ENCODE assay signal across 8 cellular contexts in the genomic region with DNA sequence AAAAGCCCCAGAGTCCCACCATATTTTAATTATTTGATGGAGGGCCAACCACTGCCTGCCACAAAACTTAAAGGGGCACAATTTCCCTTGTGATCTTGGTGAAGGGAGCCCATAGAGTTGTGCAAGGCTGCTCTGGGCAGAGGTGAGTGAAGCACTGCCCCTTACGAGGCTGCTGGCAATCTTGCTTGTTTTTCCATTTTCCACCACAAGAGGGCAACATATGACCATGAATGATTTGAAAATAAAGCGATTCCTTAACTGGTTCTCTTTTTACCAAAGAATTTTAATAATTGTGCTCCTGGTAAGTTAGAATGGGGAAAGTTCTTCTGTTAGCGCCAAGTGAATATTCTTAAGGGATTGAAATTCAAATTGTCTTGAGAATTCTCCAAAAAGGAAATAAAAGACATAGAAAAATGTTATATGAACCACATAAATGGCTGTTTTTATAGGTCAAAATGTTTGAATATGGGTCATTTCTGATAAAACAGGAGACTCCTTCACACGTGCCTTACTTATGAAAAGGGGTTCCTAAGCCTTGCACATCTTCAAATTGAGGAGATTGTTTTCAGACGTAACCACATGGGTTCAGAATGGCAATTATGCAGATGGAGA. TPM values are rescaled to one million over a fixed set of nuclear protein-coding genes. Genes with fewer than 3 reads are reported as not detected.
DNase-seq lines count a peak whose midpoint lies in the region; ATAC-seq, FAIRE-seq and TF ChIP-seq lines count a peak whose summit lies in the region.

No MANE protein-coding gene starts in this region.

- no peak overlapping the region for H3K4me2 ChIP-seq in HepG2 (ENCODE audit: low read depth, low read length)

- H3K27ac ChIP-seq in HepG2 (ENCODE audit: extremely low read length, insufficient read depth, low read length) = no peak overlapping the region

- H3K9me3 ChIP-seq in HepG2 (ENCODE audit: low read length) = no peaks in the 10 kb centered on the region

- H3K4me3 Mint-ChIP-seq in activated CD4-positive, alpha-beta T cell treated with anti-CD3 and anti-CD28 coated beads for 36 hours = no peak overlapping the region

- TF ChIP-seq EP300 in HepG2 (IDR thresholded peaks at IDR 0.05; ENCODE audit: low read depth in 2 of 2, low read length in 2 of 2) (no peak), HepG2 (CRISPR knock-in tag; IDR thresholded peaks at IDR 0.05; ENCODE audit: borderline replicate concordance) (no peak)

- BruUV-seq in HepG2 (replicated peaks; lab: Mats Ljungman, UMichigan) = no TSS peak

- no peaks in the 10 kb centered on the region for H3K27me3 ChIP-seq in HepG2 (ENCODE audit: control insufficient read depth in 1 of 2, insufficient read depth in 2 of 2, low read length in 2 of 2)

- peak; percentile 51; the same call in 1 of the 2 replicates for TF ChIP-seq RAD21 in HepG2 (CRISPR knock-in tag; IDR thresholded peaks at IDR 0.05)

- in situ Hi-C loops in HepG2 (cut with HindIII; ENCODE audit: extremely low pct_ligation_motif_present, low pct_unique_long_range_greater_than_20kb) = loop anchor here (5.0 to 25.0 kb wide), 3 partner anchors 296 to 626 kb away; no protein-coding TSS in a partner anchor

- no peaks in the 10 kb centered on the region for H3K4me1 Mint-ChIP-seq in activated CD4-positive, alpha-beta T cell treated with anti-CD3 and anti-CD28 coated beads for 36 hours

- H3K9ac ChIP-seq in HepG2 (ENCODE audit: insufficient read depth, low read depth, low read length) = no peak overlapping the region

- H3K4me1 ChIP-seq in HepG2 (ENCODE audit: insufficient read depth, low read length) = peaks cover 61% of the 10 kb centered on the region

- intact Hi-C loops in activated CD4-positive, alpha-beta T cell treated with anti-CD3 and anti-CD28 coated beads for 36 hours (cut with DNase I, micrococcal nuclease) = loop anchor here (1.0 to 10.0 kb wide), 7 partner anchors 75 to 630 kb away; a partner anchor contains a TSS
- intact Hi-C loops in HepG2 (cut with micrococcal nuclease; ENCODE audit: unreplicated experiment) = loop anchor here (1.0 to 10.0 kb wide), 7 partner anchors 59 to 630 kb away; no protein-coding TSS in a partner anchor

- ATAC-seq in HG02885 (IDR thresholded peaks at IDR 0.05; ENCODE audit: poor library complexity, unreplicated experiment) = peak; percentile 65
- ATAC-seq in activated CD4-positive, alpha-beta T cell treated with anti-CD3 and anti-CD28 coated beads for 36 hours = peak; percentile 65
- peak; percentile 86 for ATAC-seq in HepG2

- H3K27me3 Mint-ChIP-seq in activated CD4-positive, alpha-beta T cell treated with anti-CD3 and anti-CD28 coated beads for 36 hours = no peaks in the 10 kb centered on the region

- no peaks in the 10 kb centered on the region for H3K9me3 Mint-ChIP-seq in activated CD4-positive, alpha-beta T cell treated with anti-CD3 and anti-CD28 coated beads for 36 hours (ENCODE audit: low read depth)

- H2AFZ ChIP-seq in HepG2 (ENCODE audit: low read length) = no peak overlapping the region

- H3K27ac Mint-ChIP-seq in activated CD4-positive, alpha-beta T cell treated with anti-CD3 and anti-CD28 coated beads for 36 hours = no peak overlapping the region

- CTCF ChIA-PET in activated CD4-positive, alpha-beta T cell treated with anti-CD3 and anti-CD28 coated beads for 36 hours (lab: Charles Lee) = interaction anchor here (0.6 to 1.7 kb wide), 5 partner anchors 19 to 741 kb away, joined by 3 to 6 read pairs (median 4); no protein-coding TSS in a partner anchor
- CTCF ChIA-PET in HepG2 (lab: Yijun Ruan, JAX; ENCODE audit: low intra/inter-chr PET ratio, low total read pairs) = interaction anchor here (0.7 to 1.8 kb wide), 4 partner anchors 41 to 630 kb away, joined by 3 to 21 read pairs (median 8); no protein-coding TSS in a partner anchor

- POLR2A ChIA-PET in activated CD4-positive, alpha-beta T cell treated with anti-CD3 and anti-CD28 coated beads for 36 hours (lab: Charles Lee) = no interaction called here
- POLR2A ChIA-PET in HepG2 (lab: Yijun Ruan, JAX) = no interaction called here

- peak; percentile 68 for TF ChIP-seq CTCF in choroid plexus epithelial cell (conservative IDR thresholded peaks at IDR 0.05; ENCODE audit: low read depth, low read length)
- TF ChIP-seq CTCF in HepG2 (CRISPR knock-in tag; IDR thresholded peaks at IDR 0.05) = peak; percentile 77

- no peaks in the 10 kb centered on the region for H3K36me3 Mint-ChIP-seq in activated CD4-positive, alpha-beta T cell treated with anti-CD3 and anti-CD28 coated beads for 36 hours (ENCODE audit: low read depth)

- WGBS in HepG2 (ENCODE audit: low lambda C conversion rate) = 26% methylated on average over 5 of the region's 5 CpGs

- peaks cover 6 to 10% of the 10 kb centered on the region in 2 experiments; a peak in 3 of 5 replicates for H3K36me3 ChIP-seq in HepG2 (replicated peaks in 1 of 2; ENCODE audit: control insufficient read depth in 1 of 2, insufficient read depth in 2 of 2, low read length in 2 of 2)

- H3K4me3 ChIP-seq in choroid plexus epithelial cell (ENCODE audit: low read depth, low read length) (no peak overlapping the region), HepG2 (replicated peaks in 1 of 3; ENCODE audit: insufficient read depth in 1 of 3, low read depth in 2 of 3, low read length in 3 of 3) (no peak overlapping the region)

- FAIRE-seq in HepG2 (lab: Jason Lieb, UNC) = peak; percentile 87

- TF ChIP-seq POLR2A in HepG2 (IDR thresholded peaks at IDR 0.05; ENCODE audit: insufficient read depth in 1 of 2, low read depth in 2 of 2, low read length in 2 of 2) = no peak

- H4K20me1 ChIP-seq in HepG2 (ENCODE audit: insufficient read depth, low read length) = 0 out of 2 replicates have a peak, but pooled peaks cover 2% of the 10 kb centered on the region

- peaks cover 47% of the 10 kb centered on the region for H3K79me2 ChIP-seq in HepG2 (ENCODE audit: insufficient read depth, low read length)

- DNase-seq in DMS79 treated with DMSO at 0.1 percent for 48 hours (lab: John Stamatoyannopoulos, UW) (peak; percentile 49), DMS79 (lab: John Stamatoyannopoulos, UW) (no peak), NCI-H446 (lab: John Stamatoyannopoulos, UW) (peak; percentile 86 to 92), choroid plexus epithelial cell (ENCODE audit: low read depth) (peak; percentile 86), HepG2 (ENCODE audit: low spot score) (peak; percentile 67)
- peak; percentile 63 for DNase-seq in activated CD4-positive, alpha-beta T cell treated with anti-CD3 and anti-CD28 coated beads for 36 hours
- peak in 2 of 3 donors; percentile 42 to 43 for DNase-seq in stimulated activated CD4-positive, alpha-beta T cell treated with anti-CD3 and anti-CD28 coated beads, TNF-alpha, amount 100 ng/mL, for 48 hours (ENCODE audit: low read depth in 3 of 3)

TF ChIP-seq in HepG2, 621 proteins besides CTCF, POLR2A, EP300 and RAD21 (continues in another document):
- TF ChIP-seq FOXP1 (IDR thresholded peaks at IDR 0.05) = no peak
- TF ChIP-seq FOXP1 (CRISPR knock-in tag; IDR thresholded peaks at IDR 0.05) = no peak
- TF ChIP-seq, protein P1, sequence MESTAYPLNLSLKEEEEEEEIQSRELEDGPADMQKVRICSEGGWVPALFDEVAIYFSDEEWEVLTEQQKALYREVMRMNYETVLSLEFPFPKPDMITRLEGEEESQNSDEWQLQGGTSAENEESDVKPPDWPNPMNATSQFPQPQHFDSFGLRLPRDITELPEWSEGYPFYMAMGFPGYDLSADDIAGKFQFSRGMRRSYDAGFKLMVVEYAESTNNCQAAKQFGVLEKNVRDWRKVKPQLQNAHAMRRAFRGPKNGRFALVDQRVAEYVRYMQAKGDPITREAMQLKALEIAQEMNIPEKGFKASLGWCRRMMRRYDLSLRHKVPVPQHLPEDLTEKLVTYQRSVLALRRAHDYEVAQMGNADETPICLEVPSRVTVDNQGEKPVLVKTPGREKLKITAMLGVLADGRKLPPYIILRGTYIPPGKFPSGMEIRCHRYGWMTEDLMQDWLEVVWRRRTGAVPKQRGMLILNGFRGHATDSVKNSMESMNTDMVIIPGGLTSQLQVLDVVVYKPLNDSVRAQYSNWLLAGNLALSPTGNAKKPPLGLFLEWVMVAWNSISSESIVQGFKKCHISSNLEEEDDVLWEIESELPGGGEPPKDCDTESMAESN (CRISPR knock-in tag; conservative IDR thresholded peaks at IDR 0.05) = no peak
- peak; percentile 82 for TF ChIP-seq STAG1 (CRISPR knock-in tag; IDR thresholded peaks at IDR 0.05)
- no peak for TF ChIP-seq PHF8 (CRISPR knock-in tag; IDR thresholded peaks at IDR 0.05)
- 0 out of 2 replicates have a peak, but pooled peaks have one; percentile 41 for TF ChIP-seq CEBPB (IDR thresholded peaks at IDR 0.05; ENCODE audit: borderline replicate concordance, low read depth, low read length)
- no peak for TF ChIP-seq ZFP90 (CRISPR knock-in tag; IDR thresholded peaks at IDR 0.05; ENCODE audit: borderline replicate concordance)
- TF ChIP-seq ZNF333 (CRISPR knock-in tag; IDR thresholded peaks at IDR 0.05; ENCODE audit: borderline replicate concordance) = no peak
- no peak for TF ChIP-seq TEAD2 (CRISPR knock-in tag; IDR thresholded peaks at IDR 0.05)
- no peak for TF ChIP-seq SNAI1 (CRISPR knock-in tag; IDR thresholded peaks at IDR 0.05; ENCODE audit: borderline replicate concordance)

RNA-seq across cellular contexts. Expression of a gene that starts 22.7 kb away (rescaled TPM):
- 10 to 100 TPM; 38.8 to 43.8 TPM for total RNA-seq in activated CD4-positive, alpha-beta T cell treated with anti-CD3 and anti-CD28 coated beads for 36 hours
- total RNA-seq in HepG2 (2016; rRNA removed; fragmentation: Illumina TruSeq; extraction: Trizol) = 105 and 122 TPM in 2 replicates
- total RNA-seq in HepG2 (2016; cell fraction: cytosol; rRNA removed; fragmentation: Illumina TruSeq; extraction: Trizol; ENCODE audit: low read depth) = 59.3 and 60.5 TPM in 2 replicates
- 107 TPM in 2 replicates for total RNA-seq in HepG2 (2016; cell fraction: insoluble cytoplasmic fraction; rRNA removed; fragmentation: Illumina TruSeq; extraction: Trizol)
- total RNA-seq in HepG2 (2016; cell fraction: membrane; rRNA removed; fragmentation: Illumina TruSeq; extraction: Trizol) = 105 and 112 TPM in 2 replicates
- total RNA-seq in HepG2 (2016; cell fraction: nucleus; rRNA removed; fragmentation: Illumina TruSeq; extraction: Trizol) = 52.5 and 58.8 TPM in 2 replicates
- polyA plus RNA-seq in HepG2 (2011; rRNA removed) = 49.2 and 51.6 TPM in 2 replicates
- 49.9 and 50.0 TPM in 2 replicates for polyA plus RNA-seq in HepG2 (2011; cell fraction: cytosol; rRNA removed)
- 21.6 and 21.7 TPM in 2 replicates for polyA plus RNA-seq in HepG2 (2011; cell fraction: nucleus; rRNA removed)
- 99.6 and 140 TPM in 2 replicates for polyA plus RNA-seq in HepG2 (2012)
- polyA plus RNA-seq in HepG2 (2016; cell fraction: cytosol; fragmentation: Illumina TruSeq; extraction: Trizol; ENCODE audit: low read depth) = 57.2 and 57.6 TPM in 2 replicates
- polyA plus RNA-seq in HepG2 (2016; cell fraction: insoluble cytoplasmic fraction; fragmentation: Illumina TruSeq; extraction: Trizol; ENCODE audit: low read depth) = 89.8 and 107 TPM in 2 replicates
- polyA plus RNA-seq in HepG2 (2016; cell fraction: membrane; fragmentation: Illumina TruSeq; extraction: Trizol; ENCODE audit: low read depth) = 68.6 and 74.3 TPM in 2 replicates
- polyA plus RNA-seq in HepG2 (2016; cell fraction: nucleus; fragmentation: Illumina TruSeq; extraction: Trizol; ENCODE audit: insufficient read depth, low read depth) = 44.1 and 47.6 TPM in 2 replicates
- polyA minus RNA-seq in HepG2 (2011; rRNA and poly(A)+ RNA removed; ENCODE audit: low replicate concordance) = 39.4 and 62.3 TPM in 2 replicates
- 49.2 and 52.4 TPM in 2 replicates for polyA minus RNA-seq in HepG2 (2011; cell fraction: cytosol; rRNA and poly(A)+ RNA removed)
- polyA minus RNA-seq in HepG2 (2011; cell fraction: nucleus; rRNA and poly(A)+ RNA removed) = 48.6 and 52.9 TPM in 2 replicates
